ENCODE assay signal across 22 cellular contexts in the genomic region with DNA sequence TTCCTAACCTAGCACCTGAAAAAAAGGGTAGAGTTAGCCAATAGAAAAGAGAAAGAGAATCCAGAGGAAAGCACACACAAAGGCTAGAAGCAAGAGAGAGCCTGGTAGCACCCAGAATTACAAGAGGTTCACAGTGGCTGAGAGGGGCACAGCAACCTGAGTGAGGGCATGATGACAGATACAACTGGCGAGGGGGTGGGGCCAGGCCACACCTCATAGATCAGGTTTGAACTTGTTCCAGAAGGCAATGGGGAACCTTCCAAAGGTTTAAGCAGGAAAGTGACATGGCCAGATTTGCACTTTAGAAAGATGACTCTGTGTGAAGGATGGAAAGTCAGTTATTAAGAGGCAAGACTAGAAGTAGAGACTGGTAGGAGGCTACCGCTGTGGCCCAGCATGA.
A peak's percentile ranks its signal among the peaks of the same experiment; 100 is the strongest.
DNase-seq lines count a peak whose midpoint lies in the region; ATAC-seq and TF ChIP-seq lines count a peak whose summit lies in the region.
"Had no signal": no experiment of that assay in that cellular context is flagged by ENCODE, and none has a peak within 500 bp of the region (broad histone marks: within the 10 kb centered on the region; RNA-seq: fewer than 3 reads in every experiment).

No MANE protein-coding gene starts in this region.

- intact Hi-C loops in cardiac septum (cut with DNase I) (no loop called here), left cardiac atrium (cut with DNase I) (no loop called here), mucosa of descending colon (cut with DNase I, micrococcal nuclease) (no loop called here), CD14-positive monocyte (cut with micrococcal nuclease) (no loop called here)

- H3K36me3 Mint-ChIP-seq in CD14-positive monocyte = no peaks in the 10 kb centered on the region
- H3K36me3 Mint-ChIP-seq: CD8-positive, alpha-beta T cell had no signal

- no peak for ATAC-seq in left cardiac atrium
- no peak for ATAC-seq in mucosa of descending colon
- ATAC-seq: A549; CD8-positive, alpha-beta T cell; GM23338 had no signal

- H3K27ac Mint-ChIP-seq in CD14-positive monocyte = no peak overlapping the region
- H3K27ac Mint-ChIP-seq: CD8-positive, alpha-beta T cell; GM23338 had no signal

- peaks cover 0 to 3% (median 1%) of the 10 kb centered on the region in 3 donors for H3K27me3 Mint-ChIP-seq in CD14-positive monocyte (ENCODE audit: low read depth in 3 of 3)

- no peak for TF ChIP-seq CTCF in epithelial cell of esophagus (IDR thresholded peaks at IDR 0.05; ENCODE audit: insufficient read depth, low read depth, low read length, missing control alignments)
- TF ChIP-seq CTCF in mucosa of descending colon (IDR thresholded peaks at IDR 0.05) = no peak
- TF ChIP-seq CTCF in CD14-positive monocyte (IDR thresholded peaks at IDR 0.05) = no peak

- no peaks in the 10 kb centered on the region for H3K4me1 Mint-ChIP-seq in CD14-positive monocyte
- H3K4me1 Mint-ChIP-seq: GM23338 had no signal

- peak; percentile 56 for DNase-seq in cardiac septum (ENCODE audit: low spot score)
- DNase-seq in left cardiac atrium = no peak
- peak; percentile 74 for DNase-seq in epithelial cell of esophagus (ENCODE audit: low read depth)
- peak; percentile 33 for DNase-seq in mesenteric fat pad (ENCODE audit: low spot score)
- no peak for DNase-seq in NK-92 treated with Interleukin-12 subunit alpha and Interleukin-12 subunit beta, amount 100 ng/mL, for 24 hours (lab: John Stamatoyannopoulos, UW)
- no peak for DNase-seq in mucosa of descending colon
- no peak for DNase-seq in CD14-positive monocyte (ENCODE audit: low spot score)
- DNase-seq: AML-193; C1 segment of cervical spinal cord; Caco-2; CD8-positive, alpha-beta T cell; DMS79 treated with DMSO at 0.1 percent for 48 hours; GF-D8; HCEC 1CT; NCI-H1092; NCI-H1417 treated with DMSO at 0.1 percent for 48 hours; NCI-H2081; NCI-H526 treated with DMSO at 0.1 percent for 48 hours; RPMI8226; SHP77 had no signal

- no peaks in the 10 kb centered on the region for H3K4me1 ChIP-seq in mucosa of descending colon (ENCODE audit: low read depth)
- H3K4me1 ChIP-seq: A549, Caco-2 had no signal

- no peak overlapping the region for H3K4me3 Mint-ChIP-seq in CD14-positive monocyte
- H3K4me3 Mint-ChIP-seq: CD8-positive, alpha-beta T cell; GM23338 had no signal

- H3K9me3 Mint-ChIP-seq in CD14-positive monocyte = peaks cover 0 to 3% (median 1%) of the 10 kb centered on the region in 7 donors
- H3K9me3 Mint-ChIP-seq: CD8-positive, alpha-beta T cell; GM23338 had no signal

- no peaks in the 10 kb centered on the region for H3K36me3 ChIP-seq in mucosa of descending colon (ENCODE audit: low read depth)

- H3K4me3 ChIP-seq in epithelial cell of esophagus (ENCODE audit: low read length) = no peak overlapping the region
- no peak overlapping the region for H3K4me3 ChIP-seq in mucosa of descending colon
- H3K4me3 ChIP-seq: A549, GM23338 had no signal

- H3K9me3 ChIP-seq in mucosa of descending colon = no peaks in the 10 kb centered on the region
- H3K9me3 ChIP-seq: A549, Caco-2 had no signal

Comparison
In these comparisons a context has a peak if more than half of its experiments do, and no peak if none do; other contexts are left out.
1. DNase-seq: peak in cardiac septum (single experiment), epithelial cell of esophagus (single experiment) and mesenteric fat pad (single experiment); none in left cardiac atrium (single experiment), NK-92 treated with Interleukin-12 subunit alpha and Interleukin-12 subunit beta, amount 100 ng/mL, for 24 hours (single experiment), mucosa of descending colon (0 of 3) and CD14-positive monocyte (single experiment).